In genomic region chr2:46612675-46613074, GRCh38 we compare ENCODE assay signal across 2 cellular contexts.
A peak's percentile ranks its signal among the peaks of the same experiment; 100 is the strongest.
TF ChIP-seq lines count a peak whose summit lies in the region.

No MANE protein-coding gene starts in this region.

TF ChIP-seq in HepG2, 621 proteins besides CTCF, POLR2A, EP300 and RAD21:
- TF ChIP-seq ZSCAN31 (CRISPR knock-in tag; IDR thresholded peaks at IDR 0.05; ENCODE audit: low read depth): no peak
- TF ChIP-seq THAP11 (CRISPR knock-in tag; IDR thresholded peaks at IDR 0.05): no peak
- TF ChIP-seq ZNF629 (CRISPR knock-in tag; conservative IDR thresholded peaks at IDR 0.05): no peak
- no peak for TF ChIP-seq NKX3-1 (CRISPR knock-in tag; IDR thresholded peaks at IDR 0.05)
- no peak for TF ChIP-seq CBX5 (CRISPR knock-in tag; IDR thresholded peaks at IDR 0.05; ENCODE audit: borderline replicate concordance)
- peak; percentile 69 for TF ChIP-seq MAFF (IDR thresholded peaks at IDR 0.05; ENCODE audit: low read depth, low read length)
- TF ChIP-seq ZNF451 (CRISPR knock-in tag; IDR thresholded peaks at IDR 0.05): no peak
- TF ChIP-seq MAFK (conservative IDR thresholded peaks at IDR 0.05 in 1 of 2, IDR thresholded peaks at IDR 0.05 in 1 of 2; ENCODE audit: low read length in 2 of 2): peak; percentile 68 to 84

TF ChIP-seq in K562, 482 proteins besides CTCF, POLR2A, EP300 and RAD21:
- TF ChIP-seq ZNF347 (CRISPR knock-in tag; IDR thresholded peaks at IDR 0.05; ENCODE audit: low read depth) (no peak), C11orf30 (IDR thresholded peaks at IDR 0.05; ENCODE audit: low read depth) (peak; percentile 32; the same call in 1 of the 2 replicates), ZNF316 (IDR thresholded peaks at IDR 0.05) (peak; percentile 71), MAFF (IDR thresholded peaks at IDR 0.05; ENCODE audit: low read length) (0 out of 2 replicates have a peak, but pooled peaks have one; percentile 29), MAFG (tag; conservative IDR thresholded peaks at IDR 0.05) (0 out of 2 replicates have a peak, but pooled peaks have one; percentile 21), MAFK (IDR thresholded peaks at IDR 0.05; ENCODE audit: low read length) (peak; percentile 29; the same call in 1 of the 2 replicates)
